8 cellular contexts compared by ENCODE assay signal in genomic region chr10:42367532-42368230, GRCh38.
DNase-seq lines count a peak whose midpoint lies in the region; ATAC-seq, FAIRE-seq and TF ChIP-seq lines count a peak whose summit lies in the region.

No MANE protein-coding gene starts in this region.

- DNase-seq in activated CD4-positive, CD25-positive, alpha-beta regulatory T cell treated with anti-CD3 and anti-CD28 coated beads, Interleukin-2, amount 50 U/mL, for 72 hours: no peak
- DNase-seq in RCC 7860 (ENCODE audit: low spot score) (peak; percentile 88), lower lobe of right lung (peak; percentile 84), stomach (no peak), NCI-H187 (lab: John Stamatoyannopoulos, UW) (no peak)
- peak; percentile 3 for DNase-seq in effector CD8-positive, alpha-beta T cell (lab: John Stamatoyannopoulos, UW)

- 4 to 10% (median 7%) methylated on average over 25 to 33 of the region's 33 CpGs for WGBS in stomach, 5 donors

- no peak for TF ChIP-seq CTCF in lower lobe of right lung (IDR thresholded peaks at IDR 0.05)
- TF ChIP-seq CTCF in stomach (IDR thresholded peaks at IDR 0.05): no peak

- no peaks in the 10 kb centered on the region for H3K27me3 ChIP-seq in lower lobe of right lung (ENCODE audit: low read depth)
- peaks cover 0 to 9% (median 0%) of the 10 kb centered on the region in 3 donors for H3K27me3 ChIP-seq in stomach

- TF ChIP-seq POLR2A in stomach (IDR thresholded peaks at IDR 0.05): no peak

- H3K36me3 ChIP-seq in lower lobe of right lung (no peaks in the 10 kb centered on the region), stomach (peaks cover 0 to 4% (median 0%) of the 10 kb centered on the region in 4 donors)

- intact Hi-C loops in lower lobe of right lung (cut with DNase I) (no loop called here), stomach (cut with DNase I; ENCODE audit: low total_unique reads) (no loop called here)

- H3K4me1 ChIP-seq in lower lobe of right lung (no peaks in the 10 kb centered on the region), stomach (peaks cover 0 to 13% (median 0%) of the 10 kb centered on the region in 4 donors)

- peak; percentile 49 to 69 for ATAC-seq in activated CD4-positive, CD25-positive, alpha-beta regulatory T cell treated with anti-CD3 and anti-CD28 coated beads, Interleukin-2, amount 50 U/mL, for 24 hours
- ATAC-seq in HG03039 (IDR thresholded peaks at IDR 0.05; ENCODE audit: unreplicated experiment) (peak; percentile 95), lower lobe of right lung (peak; percentile 98 to 100)

- peaks cover 3% of the 10 kb centered on the region for H3K9me3 ChIP-seq in lower lobe of right lung
- H3K9me3 ChIP-seq in stomach: peaks cover 0 to 38% (median 16%) of the 10 kb centered on the region in 4 donors

- peak; percentile 86 for FAIRE-seq in RCC 7860 (lab: Jason Lieb, UNC)

- H3K4me3 ChIP-seq in lower lobe of right lung (peak overlapping the region; percentile 79), stomach (peak overlapping the region; percentile 39 to 77 (median 71))

- H3K27ac ChIP-seq in lower lobe of right lung: peak overlapping the region; percentile 38
- H3K27ac ChIP-seq in stomach: peak overlapping the region in 4 of 5 donors; percentile 29 to 71 (median 47)

- no peak for TF ChIP-seq EP300 in stomach (IDR thresholded peaks at IDR 0.05)

Comparison
In these comparisons a context has a peak if more than half of its experiments do, and no peak if none do; other contexts are left out.
1. DNase-seq: peak in RCC 7860 (single experiment), effector CD8-positive, alpha-beta T cell (single experiment) and lower lobe of right lung (single experiment); none in activated CD4-positive, CD25-positive, alpha-beta regulatory T cell treated with anti-CD3 and anti-CD28 coated beads, Interleukin-2, amount 50 U/mL, for 72 hours (single experiment), stomach (single experiment) and NCI-H187 (0 of 2).
2. Peak in every context shown above with its lines, with median percentiles within 50 percentile points of each other: ATAC-seq.